ENCODE assay signal across 29 cellular contexts in the genomic region with DNA sequence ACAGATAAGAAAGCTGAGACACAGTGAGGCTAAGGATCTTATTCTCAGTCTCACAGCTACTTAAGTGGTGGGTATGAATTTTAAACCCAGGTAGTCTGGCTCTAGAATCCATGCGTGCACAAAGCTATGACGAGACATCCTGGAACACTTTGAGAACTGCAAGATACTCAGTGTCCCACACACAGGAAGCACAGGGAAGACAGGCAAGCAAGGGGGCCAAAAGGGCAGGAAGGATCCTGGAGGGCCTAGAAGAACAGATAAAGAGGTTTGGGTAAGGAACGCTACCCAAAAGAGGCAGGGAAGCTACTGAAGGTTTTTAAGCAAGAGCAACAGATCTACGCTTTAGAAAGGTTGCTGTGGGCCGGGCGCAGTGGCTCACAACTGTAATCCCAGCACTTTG.
"Had no signal": no experiment of that assay in that cellular context is flagged by ENCODE, and none has a peak within 500 bp of the region (broad histone marks: within the 10 kb centered on the region; RNA-seq: fewer than 3 reads in every experiment).

No MANE protein-coding gene starts in this region.

- H3K27me3 Mint-ChIP-seq: stimulated activated memory B cell treated with anti-CD40 and anti-IgM and Interleukin-4, amounts not matched to agents 10 μg/mL and 1 μg/mL and 100 μg/mL, for 72 hours had no signal

- H3K4me1 ChIP-seq: suprapubic skin, testis, tibial artery, upper lobe of right lung, uterus, vagina had no signal

- H3K36me3 ChIP-seq: stomach, suprapubic skin, thoracic aorta, thyroid gland, tibial artery, tibial nerve, transverse colon, upper lobe of left lung, upper lobe of right lung, uterus, vagina had no signal

- H3K4me3 Mint-ChIP-seq: stimulated activated effector memory CD8-positive, alpha-beta T cell treated with anti-CD3 and anti-CD28 coated beads, Interleukin-12 subunit alpha, Interleukin-12 subunit beta, amount 100 ng/mL, for 72 hours; stimulated activated memory B cell treated with anti-CD40 and anti-IgM and Interleukin-4, amounts not matched to agents 10 μg/mL and 1 μg/mL and 100 μg/mL, for 72 hours; stimulated activated naive B cell treated with anti-CD40 and anti-IgM and Interleukin-4, amounts not matched to agents 10 μg/mL and 1 μg/mL and 100 μg/mL, for 72 hours; stimulated activated naive CD8-positive, alpha-beta T cell treated with anti-CD3 and anti-CD28 coated beads, Interleukin-15, amount 100 ng/mL, for 72 hours; stimulated activated naive CD8-positive, alpha-beta T cell treated with anti-CD3 and anti-CD28 coated beads, Interleukin-15, Interleukin-2, amounts not matched to agents 100 ng/mL and 50 ng/mL, for 24 hours; type B pancreatic cell had no signal

- H3K27me3 ChIP-seq: suprapubic skin, testis, thyroid gland, tibial nerve, transverse colon, upper lobe of left lung, upper lobe of right lung, uterus, vagina had no signal

- H3K27ac Mint-ChIP-seq: stimulated activated effector memory CD8-positive, alpha-beta T cell treated with anti-CD3 and anti-CD28 coated beads, Interleukin-12 subunit alpha, Interleukin-12 subunit beta, amount 100 ng/mL, for 72 hours; stimulated activated memory B cell treated with anti-CD40 and anti-IgM and Interleukin-4, amounts not matched to agents 10 μg/mL and 1 μg/mL and 100 μg/mL, for 72 hours; stimulated activated naive B cell treated with anti-CD40 and anti-IgM and Interleukin-4, amounts not matched to agents 10 μg/mL and 1 μg/mL and 100 μg/mL, for 72 hours; stimulated activated naive CD8-positive, alpha-beta T cell treated with anti-CD3 and anti-CD28 coated beads, Interleukin-15, amount 100 ng/mL, for 72 hours; stimulated activated naive CD8-positive, alpha-beta T cell treated with anti-CD3 and anti-CD28 coated beads, Interleukin-15, Interleukin-2, amounts not matched to agents 100 ng/mL and 50 ng/mL, for 24 hours; type B pancreatic cell had no signal

- H3K4me3 ChIP-seq: stomach, suprapubic skin, testis, thoracic aorta, thyroid gland, tibial artery, tibial nerve, transverse colon, upper lobe of left lung, upper lobe of right lung, uterus, vagina had no signal

- H3K9me3 Mint-ChIP-seq: stimulated activated effector memory CD8-positive, alpha-beta T cell treated with anti-CD3 and anti-CD28 coated beads, Interleukin-12 subunit alpha, Interleukin-12 subunit beta, amount 100 ng/mL, for 72 hours; stimulated activated memory B cell treated with anti-CD40 and anti-IgM and Interleukin-4, amounts not matched to agents 10 μg/mL and 1 μg/mL and 100 μg/mL, for 72 hours; stimulated activated naive B cell treated with anti-CD40 and anti-IgM and Interleukin-4, amounts not matched to agents 10 μg/mL and 1 μg/mL and 100 μg/mL, for 72 hours; stimulated activated naive CD8-positive, alpha-beta T cell treated with anti-CD3 and anti-CD28 coated beads, Interleukin-15, amount 100 ng/mL, for 72 hours; stimulated activated naive CD8-positive, alpha-beta T cell treated with anti-CD3 and anti-CD28 coated beads, Interleukin-15, Interleukin-2, amounts not matched to agents 100 ng/mL and 50 ng/mL, for 24 hours; type B pancreatic cell had no signal

- FAIRE-seq: urothelium cell line had no signal

- H3K9me3 ChIP-seq: stomach, suprapubic skin, testis, thoracic aorta, thyroid gland, tibial artery, tibial nerve, transverse colon, upper lobe of left lung, upper lobe of right lung, uterus, vagina had no signal

- H3K36me3 Mint-ChIP-seq: stimulated activated effector memory CD8-positive, alpha-beta T cell treated with anti-CD3 and anti-CD28 coated beads, Interleukin-12 subunit alpha, Interleukin-12 subunit beta, amount 100 ng/mL, for 72 hours; stimulated activated memory B cell treated with anti-CD40 and anti-IgM and Interleukin-4, amounts not matched to agents 10 μg/mL and 1 μg/mL and 100 μg/mL, for 72 hours; stimulated activated naive B cell treated with anti-CD40 and anti-IgM and Interleukin-4, amounts not matched to agents 10 μg/mL and 1 μg/mL and 100 μg/mL, for 72 hours; type B pancreatic cell had no signal

- H3K27ac ChIP-seq: stomach, suprapubic skin, testis, thoracic aorta, thyroid gland, tibial artery, tibial nerve, upper lobe of left lung, upper lobe of right lung, uterus, vagina had no signal

- ATAC-seq: stimulated activated effector memory CD8-positive, alpha-beta T cell treated with anti-CD3 and anti-CD28 coated beads, Interleukin-12 subunit alpha, Interleukin-12 subunit beta, amount 100 ng/mL, for 72 hours; stimulated activated memory B cell treated with anti-CD40 and anti-IgM and Interleukin-4, amounts not matched to agents 10 μg/mL and 1 μg/mL and 100 μg/mL, for 72 hours; stimulated activated naive B cell treated with anti-CD40 and anti-IgM and Interleukin-4, amounts not matched to agents 10 μg/mL and 1 μg/mL and 100 μg/mL, for 72 hours; stimulated activated naive CD8-positive, alpha-beta T cell treated with anti-CD3 and anti-CD28 coated beads, Interleukin-15, amount 100 ng/mL, for 72 hours; stimulated activated naive CD8-positive, alpha-beta T cell treated with anti-CD3 and anti-CD28 coated beads, Interleukin-15, Interleukin-2, amounts not matched to agents 100 U/mL and 50 U/mL, for 24 hours; upper lobe of right lung had no signal

- H3K4me1 Mint-ChIP-seq: stimulated activated effector memory CD8-positive, alpha-beta T cell treated with anti-CD3 and anti-CD28 coated beads, Interleukin-12 subunit alpha, Interleukin-12 subunit beta, amount 100 ng/mL, for 72 hours; stimulated activated naive CD8-positive, alpha-beta T cell treated with anti-CD3 and anti-CD28 coated beads, Interleukin-15, amount 100 ng/mL, for 72 hours had no signal

- DNase-seq: stimulated activated CD4-positive, alpha-beta T cell treated with anti-CD3 and anti-CD28 coated beads, Interleukin-2, amount 100 ng/mL, for 48 hours; stimulated activated CD4-positive, alpha-beta T cell treated with anti-CD3 and anti-CD28 coated beads, Interleukin-4, amount 100 ng/mL, for 1 hour; stimulated activated CD4-positive, alpha-beta T cell treated with anti-CD3 and anti-CD28 coated beads, Interleukin-4, amount 100 ng/mL, for 24 hours; stimulated activated CD4-positive, alpha-beta T cell treated with anti-CD3 and anti-CD28 coated beads, Interleukin-4, amount 100 ng/mL, for 4 hours; stimulated activated CD8-positive, alpha-beta memory T cell treated with anti-CD3 and anti-CD28 coated beads, Interleukin-4, amount 100 ng/mL, for 48 hours; stimulated activated naive B cell treated with anti-CD40 and anti-IgM and Interleukin-4, amounts not matched to agents 10 μg/mL and 1 μg/mL and 100 μg/mL, for 72 hours; stimulated activated naive CD4-positive, alpha-beta T cell; stimulated activated naive CD4-positive, alpha-beta T cell treated with Interleukin-2 at 50 U/mL for 16 hours; stimulated activated naive CD8-positive, alpha-beta T cell treated with anti-CD3 and anti-CD28 coated beads, Interleukin-15, amount 100 ng/mL, for 72 hours; stimulated activated naive CD8-positive, alpha-beta T cell treated with anti-CD3 and anti-CD28 coated beads, Interleukin-15, Interleukin-2, amounts not matched to agents 100 U/mL and 50 U/mL, for 24 hours; stomach; substantia nigra; testis; thyroid gland; tibial artery; transverse colon; trophoblast cell; upper lobe of left lung; upper lobe of right lung; uterus had no signal
